2 cellular contexts compared by ENCODE assay signal in the genomic region with DNA sequence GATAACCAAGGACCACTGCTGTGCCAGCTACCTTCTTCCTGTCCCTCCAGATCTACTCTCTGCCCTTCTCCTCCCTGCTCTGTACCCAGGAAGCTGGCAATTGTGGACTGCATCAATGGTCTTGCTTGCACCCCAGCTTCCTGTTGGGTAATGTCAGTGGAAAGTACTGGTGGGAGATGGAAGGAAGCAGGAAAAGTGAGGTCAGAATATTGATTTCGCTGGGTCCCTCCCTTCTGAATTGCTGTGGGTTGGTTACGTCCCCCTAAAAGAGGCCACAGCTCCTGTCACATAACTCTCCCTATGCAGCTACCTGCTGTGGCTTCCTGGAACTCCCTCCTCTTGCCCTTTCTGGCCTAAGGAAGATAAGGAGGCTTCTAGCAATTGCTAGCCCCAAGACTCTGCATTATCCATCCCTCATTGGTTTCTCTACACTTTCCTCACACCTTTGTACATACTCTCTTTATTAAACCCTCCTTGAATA.
TF ChIP-seq lines count a peak whose summit lies in the region.

No MANE protein-coding gene starts in this region.

TF ChIP-seq in IMR-90, 13 proteins besides CTCF, POLR2A, EP300 and RAD21 (continued from another document):
- TF ChIP-seq, protein P1, sequence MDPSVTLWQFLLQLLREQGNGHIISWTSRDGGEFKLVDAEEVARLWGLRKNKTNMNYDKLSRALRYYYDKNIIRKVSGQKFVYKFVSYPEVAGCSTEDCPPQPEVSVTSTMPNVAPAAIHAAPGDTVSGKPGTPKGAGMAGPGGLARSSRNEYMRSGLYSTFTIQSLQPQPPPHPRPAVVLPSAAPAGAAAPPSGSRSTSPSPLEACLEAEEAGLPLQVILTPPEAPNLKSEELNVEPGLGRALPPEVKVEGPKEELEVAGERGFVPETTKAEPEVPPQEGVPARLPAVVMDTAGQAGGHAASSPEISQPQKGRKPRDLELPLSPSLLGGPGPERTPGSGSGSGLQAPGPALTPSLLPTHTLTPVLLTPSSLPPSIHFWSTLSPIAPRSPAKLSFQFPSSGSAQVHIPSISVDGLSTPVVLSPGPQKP (IDR thresholded peaks at IDR 0.05; ENCODE audit: borderline replicate concordance, low read depth, low read length): no peak
- TF ChIP-seq, protein P2, sequence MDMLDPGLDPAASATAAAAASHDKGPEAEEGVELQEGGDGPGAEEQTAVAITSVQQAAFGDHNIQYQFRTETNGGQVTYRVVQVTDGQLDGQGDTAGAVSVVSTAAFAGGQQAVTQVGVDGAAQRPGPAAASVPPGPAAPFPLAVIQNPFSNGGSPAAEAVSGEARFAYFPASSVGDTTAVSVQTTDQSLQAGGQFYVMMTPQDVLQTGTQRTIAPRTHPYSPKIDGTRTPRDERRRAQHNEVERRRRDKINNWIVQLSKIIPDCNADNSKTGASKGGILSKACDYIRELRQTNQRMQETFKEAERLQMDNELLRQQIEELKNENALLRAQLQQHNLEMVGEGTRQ (IDR thresholded peaks at IDR 0.05; ENCODE audit: low read depth, low read length): no peak
- TF ChIP-seq MAFK (IDR thresholded peaks at IDR 0.05; ENCODE audit: low read depth, low read length): no peak

TF ChIP-seq in K562, 482 proteins besides CTCF, POLR2A, EP300 and RAD21 (continues in another document):
- peak in 1 of 2 experiments; percentile 40 for TF ChIP-seq AFF1 (IDR thresholded peaks at IDR 0.05; ENCODE audit: low read depth in 1 of 2, partially characterized antibody in 2 of 2)
- peak; percentile 59; the same call in 1 of the 2 replicates for TF ChIP-seq L3MBTL2 (IDR thresholded peaks at IDR 0.05)
- TF ChIP-seq WHSC1 (IDR thresholded peaks at IDR 0.05; ENCODE audit: low read length): no peak
- TF ChIP-seq PCBP2 (IDR thresholded peaks at IDR 0.05; ENCODE audit: low read depth, low read length, poor library complexity, severe bottlenecking): no peak
- TF ChIP-seq TAL1 (IDR thresholded peaks at IDR 0.05): peak; percentile 75
- TF ChIP-seq SMAD4 (CRISPR knock-in tag; conservative IDR thresholded peaks at IDR 0.05): peak; percentile 39; the same call in 1 of the 2 replicates
- TF ChIP-seq MCM2 (IDR thresholded peaks at IDR 0.05; ENCODE audit: low read depth): no peak
- no peak for TF ChIP-seq ZFP91 (CRISPR knock-in tag; IDR thresholded peaks at IDR 0.05)
- TF ChIP-seq HLTF (IDR thresholded peaks at IDR 0.05): no peak
- TF ChIP-seq ZNF12 (CRISPR knock-in tag; IDR thresholded peaks at IDR 0.05): no peak
- peak; percentile 37; the same call in 1 of the 2 replicates for TF ChIP-seq LCOR (CRISPR knock-in tag; IDR thresholded peaks at IDR 0.05)
- peak; percentile 85; the same call in 1 of the 2 replicates for TF ChIP-seq SMARCE1 (IDR thresholded peaks at IDR 0.05)
- TF ChIP-seq LARP7 (IDR thresholded peaks at IDR 0.05): no peak
- TF ChIP-seq GATAD2A (IDR thresholded peaks at IDR 0.05): 0 out of 2 replicates have a peak, but pooled peaks have one; percentile 50
- TF ChIP-seq TAF7 (tag; IDR thresholded peaks at IDR 0.05): no peak
- TF ChIP-seq ZNF280B (CRISPR knock-in tag; IDR thresholded peaks at IDR 0.05): no peak
- peak; percentile 90 for TF ChIP-seq CBFA2T3 (IDR thresholded peaks at IDR 0.05)
- TF ChIP-seq ZNF785 (CRISPR knock-in tag; IDR thresholded peaks at IDR 0.05): no peak
- no peak for TF ChIP-seq KDM5B (IDR thresholded peaks at IDR 0.05; ENCODE audit: insufficient replicate concordance, low read depth, low read length)
- peak; percentile 34; the same call in 1 of the 2 replicates for TF ChIP-seq ESRRA (IDR thresholded peaks at IDR 0.05; ENCODE audit: borderline replicate concordance, low read depth)
- no peak for TF ChIP-seq CHD2 (IDR thresholded peaks at IDR 0.05; ENCODE audit: low read depth, low read length)
- peak; percentile 71 for TF ChIP-seq ATF7 (IDR thresholded peaks at IDR 0.05)
- TF ChIP-seq MTA1 (IDR thresholded peaks at IDR 0.05; ENCODE audit: borderline replicate concordance): peak; percentile 62; the same call in 1 of the 2 replicates
- peak in 1 of 2 experiments; percentile 84; a peak in 1 of 4 replicates for TF ChIP-seq RCOR1 (IDR thresholded peaks at IDR 0.05; ENCODE audit: borderline replicate concordance in 1 of 2, low read depth in 2 of 2, low read length in 2 of 2)
- TF ChIP-seq NFIC (IDR thresholded peaks at IDR 0.05): peak; percentile 61
- no peak for TF ChIP-seq CREBBP (IDR thresholded peaks at IDR 0.05; ENCODE audit: low read depth, low read length)
- no peak for TF ChIP-seq ELF2 (CRISPR knock-in tag; IDR thresholded peaks at IDR 0.05)
- no peak for TF ChIP-seq FOXJ3 (CRISPR knock-in tag; IDR thresholded peaks at IDR 0.05)
- TF ChIP-seq FOXK2 (conservative IDR thresholded peaks at IDR 0.05 in 1 of 2, IDR thresholded peaks at IDR 0.05 in 1 of 2; ENCODE audit: low read depth in 2 of 2): 0 out of 4 replicates have a peak, but pooled peaks of 1 of the 2 experiments have one; percentile 5
- no peak for TF ChIP-seq U2AF1 (optimal IDR thresholded peaks at IDR 0.05; ENCODE audit: low read depth, low read length)
- TF ChIP-seq TOE1 (IDR thresholded peaks at IDR 0.05; ENCODE audit: borderline replicate concordance): 0 out of 2 replicates have a peak, but pooled peaks have one; percentile 42
- no peak for TF ChIP-seq TOE1 (CRISPR knock-in tag; IDR thresholded peaks at IDR 0.05; ENCODE audit: borderline replicate concordance, low read depth)
- TF ChIP-seq EHMT2 (IDR thresholded peaks at IDR 0.05): peak; percentile 57; the same call in 1 of the 2 replicates
- TF ChIP-seq, protein P3, sequence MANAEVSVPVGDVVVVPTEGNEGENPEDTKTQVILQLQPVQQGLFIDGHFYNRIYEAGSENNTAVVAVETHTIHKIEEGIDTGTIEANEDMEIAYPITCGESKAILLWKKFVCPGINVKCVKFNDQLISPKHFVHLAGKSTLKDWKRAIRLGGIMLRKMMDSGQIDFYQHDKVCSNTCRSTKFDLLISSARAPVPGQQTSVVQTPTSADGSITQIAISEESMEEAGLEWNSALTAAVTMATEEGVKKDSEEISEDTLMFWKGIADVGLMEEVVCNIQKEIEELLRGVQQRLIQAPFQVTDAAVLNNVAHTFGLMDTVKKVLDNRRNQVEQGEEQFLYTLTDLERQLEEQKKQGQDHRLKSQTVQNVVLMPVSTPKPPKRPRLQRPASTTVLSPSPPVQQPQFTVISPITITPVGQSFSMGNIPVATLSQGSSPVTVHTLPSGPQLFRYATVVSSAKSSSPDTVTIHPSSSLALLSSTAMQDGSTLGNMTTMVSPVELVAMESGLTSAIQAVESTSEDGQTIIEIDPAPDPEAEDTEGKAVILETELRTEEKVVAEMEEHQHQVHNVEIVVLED (CRISPR knock-in tag; IDR thresholded peaks at IDR 0.05): no peak
- TF ChIP-seq JUND (IDR thresholded peaks at IDR 0.05; ENCODE audit: borderline replicate concordance, low read depth, low read length): peak; percentile 28; the same call in 1 of the 2 replicates
- peak; percentile 49; the same call in 1 of the 3 replicates for TF ChIP-seq JUND (tag; IDR thresholded peaks at IDR 0.05; ENCODE audit: borderline replicate concordance, low read depth, low read length)
- TF ChIP-seq CTBP1 (IDR thresholded peaks at IDR 0.05; ENCODE audit: borderline replicate concordance): peak; percentile 80; the same call in 1 of the 2 replicates
- TF ChIP-seq MECOM (CRISPR knock-in tag; IDR thresholded peaks at IDR 0.05): peak; percentile 15; the same call in 1 of the 2 replicates
- peak; percentile 91 for TF ChIP-seq TCF3 (CRISPR knock-in tag; IDR thresholded peaks at IDR 0.05)
- TF ChIP-seq TFAP4 (CRISPR knock-in tag; IDR thresholded peaks at IDR 0.05; ENCODE audit: borderline replicate concordance): peak; percentile 18; the same call in 1 of the 2 replicates
- no peak for TF ChIP-seq SAFB2 (IDR thresholded peaks at IDR 0.05; ENCODE audit: borderline replicate concordance, low read depth, low read length, severe bottlenecking)
- TF ChIP-seq, protein P4, sequence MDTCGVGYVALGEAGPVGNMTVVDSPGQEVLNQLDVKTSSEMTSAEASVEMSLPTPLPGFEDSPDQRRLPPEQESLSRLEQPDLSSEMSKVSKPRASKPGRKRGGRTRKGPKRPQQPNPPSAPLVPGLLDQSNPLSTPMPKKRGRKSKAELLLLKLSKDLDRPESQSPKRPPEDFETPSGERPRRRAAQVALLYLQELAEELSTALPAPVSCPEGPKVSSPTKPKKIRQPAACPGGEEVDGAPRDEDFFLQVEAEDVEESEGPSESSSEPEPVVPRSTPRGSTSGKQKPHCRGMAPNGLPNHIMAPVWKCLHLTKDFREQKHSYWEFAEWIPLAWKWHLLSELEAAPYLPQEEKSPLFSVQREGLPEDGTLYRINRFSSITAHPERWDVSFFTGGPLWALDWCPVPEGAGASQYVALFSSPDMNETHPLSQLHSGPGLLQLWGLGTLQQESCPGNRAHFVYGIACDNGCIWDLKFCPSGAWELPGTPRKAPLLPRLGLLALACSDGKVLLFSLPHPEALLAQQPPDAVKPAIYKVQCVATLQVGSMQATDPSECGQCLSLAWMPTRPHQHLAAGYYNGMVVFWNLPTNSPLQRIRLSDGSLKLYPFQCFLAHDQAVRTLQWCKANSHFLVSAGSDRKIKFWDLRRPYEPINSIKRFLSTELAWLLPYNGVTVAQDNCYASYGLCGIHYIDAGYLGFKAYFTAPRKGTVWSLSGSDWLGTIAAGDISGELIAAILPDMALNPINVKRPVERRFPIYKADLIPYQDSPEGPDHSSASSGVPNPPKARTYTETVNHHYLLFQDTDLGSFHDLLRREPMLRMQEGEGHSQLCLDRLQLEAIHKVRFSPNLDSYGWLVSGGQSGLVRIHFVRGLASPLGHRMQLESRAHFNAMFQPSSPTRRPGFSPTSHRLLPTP (IDR thresholded peaks at IDR 0.05; ENCODE audit: borderline replicate concordance, extremely low read depth, insufficient read length): no peak
- TF ChIP-seq ZNF146 (CRISPR knock-in tag; IDR thresholded peaks at IDR 0.05; ENCODE audit: unreplicated experiment): no peak
- no peak for TF ChIP-seq PHF20 (IDR thresholded peaks at IDR 0.05; ENCODE audit: partially characterized antibody)
- no peak for TF ChIP-seq ZNF41 (CRISPR knock-in tag; conservative IDR thresholded peaks at IDR 0.05)
- TF ChIP-seq, protein P2 (CRISPR knock-in tag; IDR thresholded peaks at IDR 0.05): no peak
- TF ChIP-seq ARNT (IDR thresholded peaks at IDR 0.05): peak in 1 of 2 experiments; percentile 26; a peak in 1 of 4 replicates
- no peak for TF ChIP-seq CREM (IDR thresholded peaks at IDR 0.05; ENCODE audit: low read depth)
